In the genomic region with DNA sequence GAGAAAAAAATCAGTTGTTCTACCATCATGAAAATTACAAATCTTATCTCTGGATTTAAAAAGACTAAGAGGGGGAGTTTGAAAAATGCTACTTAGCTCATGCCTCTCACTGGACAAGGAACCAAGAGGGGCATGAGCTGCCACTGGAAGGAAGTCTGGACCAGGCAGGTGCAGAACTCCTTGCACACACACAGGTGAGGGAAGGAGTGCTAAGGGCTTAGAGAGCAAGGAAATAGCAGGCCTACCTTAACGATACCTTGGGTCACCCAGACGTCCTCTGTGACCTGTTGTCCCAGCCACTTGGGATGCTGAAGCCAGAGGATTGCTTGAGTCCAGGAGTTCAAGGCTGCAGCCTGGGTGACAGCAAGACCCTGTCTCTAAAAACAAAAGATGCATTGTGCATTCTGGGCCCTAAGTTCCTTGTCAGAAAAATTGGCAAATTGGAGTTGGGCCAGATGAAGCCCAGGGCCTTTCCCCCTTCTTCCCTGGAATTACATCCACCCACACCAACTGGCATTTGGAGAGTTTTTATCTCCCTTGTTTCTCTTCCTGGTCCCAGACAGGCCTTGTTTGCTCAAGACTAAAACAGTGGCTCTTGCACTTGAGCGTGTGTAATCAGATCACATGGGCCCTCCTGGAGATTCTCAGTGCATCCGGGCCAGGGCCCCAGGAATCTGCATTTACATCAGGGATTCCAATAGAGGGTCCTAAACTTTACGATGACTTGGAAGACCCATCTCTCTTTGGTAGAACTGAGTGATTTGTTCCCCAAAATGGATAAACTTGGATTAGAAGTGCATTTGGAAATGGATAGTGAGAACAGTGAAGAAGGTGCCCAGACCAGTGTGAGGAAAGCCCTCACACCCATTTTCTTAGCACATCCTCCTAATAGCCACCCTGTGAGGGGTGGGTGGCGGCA, we compare ENCODE assay signal across 3 cellular contexts.
TF ChIP-seq lines count a peak whose summit lies in the region.

No MANE protein-coding gene starts in this region.

TF ChIP-seq in SK-N-SH, 30 proteins besides CTCF, POLR2A, EP300 and RAD21 (continued from another document):
- TF ChIP-seq REST (IDR thresholded peaks at IDR 0.05; ENCODE audit: low read depth, low read length): no peak
- TF ChIP-seq RFX5 (IDR thresholded peaks at IDR 0.05; ENCODE audit: low read length): no peak
- TF ChIP-seq TCF12 (IDR thresholded peaks at IDR 0.05): no peak
- TF ChIP-seq SMC3 (IDR thresholded peaks at IDR 0.05; ENCODE audit: low read depth, low read length): no peak
- no peak for TF ChIP-seq GATA2 (CRISPR knock-in tag; IDR thresholded peaks at IDR 0.05)
- no peak for TF ChIP-seq MEF2A (IDR thresholded peaks at IDR 0.05; ENCODE audit: borderline replicate concordance, low read depth)
- no peak for TF ChIP-seq NRF1 (IDR thresholded peaks at IDR 0.05; ENCODE audit: low read depth, low read length)
- no peak for TF ChIP-seq YY1 (IDR thresholded peaks at IDR 0.05; ENCODE audit: low read depth)
- TF ChIP-seq FOXM1 (IDR thresholded peaks at IDR 0.05; ENCODE audit: low read depth): no peak
- no peak for TF ChIP-seq USF1 (IDR thresholded peaks at IDR 0.05; ENCODE audit: borderline replicate concordance, low read depth)
- TF ChIP-seq RCOR1 (IDR thresholded peaks at IDR 0.05; ENCODE audit: low read length): no peak
- no peak; the same call in 1 of the 2 replicates for TF ChIP-seq NFIC (IDR thresholded peaks at IDR 0.05; ENCODE audit: borderline replicate concordance)
- TF ChIP-seq FOXJ3 (CRISPR knock-in tag; IDR thresholded peaks at IDR 0.05): no peak
- no peak for TF ChIP-seq USF2 (IDR thresholded peaks at IDR 0.05; ENCODE audit: borderline replicate concordance, low read depth, low read length)
- TF ChIP-seq SIN3A (IDR thresholded peaks at IDR 0.05; ENCODE audit: borderline replicate concordance, low read depth, low read length): no peak

TF ChIP-seq in SK-N-SH treated with all-trans-retinoic acid at 6 μM for 48 hours, 23 proteins besides CTCF, POLR2A, EP300 and RAD21:
- TF ChIP-seq, protein P1, sequence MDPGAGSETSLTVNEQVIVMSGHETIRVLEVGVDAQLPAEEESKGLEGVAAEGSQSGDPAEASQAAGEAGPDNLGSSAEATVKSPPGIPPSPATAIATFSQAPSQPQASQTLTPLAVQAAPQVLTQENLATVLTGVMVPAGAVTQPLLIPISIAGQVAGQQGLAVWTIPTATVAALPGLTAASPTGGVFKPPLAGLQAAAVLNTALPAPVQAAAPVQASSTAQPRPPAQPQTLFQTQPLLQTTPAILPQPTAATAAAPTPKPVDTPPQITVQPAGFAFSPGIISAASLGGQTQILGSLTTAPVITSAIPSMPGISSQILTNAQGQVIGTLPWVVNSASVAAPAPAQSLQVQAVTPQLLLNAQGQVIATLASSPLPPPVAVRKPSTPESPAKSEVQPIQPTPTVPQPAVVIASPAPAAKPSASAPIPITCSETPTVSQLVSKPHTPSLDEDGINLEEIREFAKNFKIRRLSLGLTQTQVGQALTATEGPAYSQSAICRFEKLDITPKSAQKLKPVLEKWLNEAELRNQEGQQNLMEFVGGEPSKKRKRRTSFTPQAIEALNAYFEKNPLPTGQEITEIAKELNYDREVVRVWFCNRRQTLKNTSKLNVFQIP (CRISPR knock-in tag; IDR thresholded peaks at IDR 0.05; ENCODE audit: borderline replicate concordance, low read depth): no peak
- TF ChIP-seq ZNF8 (CRISPR knock-in tag; IDR thresholded peaks at IDR 0.05) (no peak), ESRRG (CRISPR knock-in tag; IDR thresholded peaks at IDR 0.05) (no peak), ZNF70 (CRISPR knock-in tag; IDR thresholded peaks at IDR 0.05) (no peak), CREB5 (CRISPR knock-in tag; IDR thresholded peaks at IDR 0.05; ENCODE audit: low read depth) (no peak), ARNTL (CRISPR knock-in tag; IDR thresholded peaks at IDR 0.05; ENCODE audit: borderline replicate concordance, low read depth) (no peak), ISL1 (CRISPR knock-in tag; IDR thresholded peaks at IDR 0.05) (no peak), RARB (CRISPR knock-in tag; IDR thresholded peaks at IDR 0.05) (no peak), CSRNP3 (CRISPR knock-in tag; IDR thresholded peaks at IDR 0.05) (no peak), ZFP3 (CRISPR knock-in tag; IDR thresholded peaks at IDR 0.05) (no peak), TOX (CRISPR knock-in tag; IDR thresholded peaks at IDR 0.05; ENCODE audit: borderline replicate concordance) (no peak), TCF4 (CRISPR knock-in tag; IDR thresholded peaks at IDR 0.05; ENCODE audit: borderline replicate concordance) (no peak), ZNF565 (CRISPR knock-in tag; conservative IDR thresholded peaks at IDR 0.05; ENCODE audit: low read depth) (no peak), CSDC2 (CRISPR knock-in tag; IDR thresholded peaks at IDR 0.05) (no peak), PATZ1 (CRISPR knock-in tag; IDR thresholded peaks at IDR 0.05; ENCODE audit: borderline replicate concordance) (no peak), SNAI2 (CRISPR knock-in tag; IDR thresholded peaks at IDR 0.05) (no peak), PPARA (CRISPR knock-in tag; IDR thresholded peaks at IDR 0.05; ENCODE audit: borderline replicate concordance) (no peak)

TF ChIP-seq in neural cell, 6 proteins besides CTCF, POLR2A, EP300 and RAD21 (continued from another document):
- TF ChIP-seq REST (IDR thresholded peaks at IDR 0.05; ENCODE audit: borderline replicate concordance): no peak
- no peak for TF ChIP-seq POLR2AphosphoS5 (IDR thresholded peaks at IDR 0.05)
- TF ChIP-seq SMC3 (conservative IDR thresholded peaks at IDR 0.05; ENCODE audit: poor library complexity): no peak
